25 cellular contexts compared by ENCODE assay signal in the genomic region with DNA sequence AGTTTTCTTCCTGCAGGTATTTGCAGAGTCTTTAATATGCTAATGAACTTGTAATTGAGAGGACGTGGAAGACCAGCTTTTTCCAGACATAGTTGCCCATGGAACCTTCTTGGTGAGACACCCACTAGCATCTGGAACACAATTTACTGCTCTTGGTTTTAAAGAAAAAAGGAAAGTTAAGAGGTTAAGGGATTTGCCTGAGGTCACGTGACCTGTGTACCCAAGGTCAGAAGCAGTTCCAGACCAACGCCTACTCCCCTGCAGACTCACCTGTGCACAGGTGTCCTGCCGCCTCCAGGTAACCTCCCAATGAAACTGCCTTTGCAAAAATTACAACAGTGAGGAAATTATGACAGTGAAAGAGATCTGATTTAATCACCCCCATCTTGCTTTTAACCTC.
"Had no signal": no experiment of that assay in that cellular context is flagged by ENCODE, and none has a peak within 500 bp of the region (broad histone marks: within the 10 kb centered on the region; RNA-seq: fewer than 3 reads in every experiment).

No MANE protein-coding gene starts in this region.

- H3K4me3 ChIP-seq: colonic mucosa, heart left ventricle, ovary, smooth muscle cell, suprapubic skin, thyroid gland, upper lobe of left lung, uterus had no signal

- H3K36me3 Mint-ChIP-seq: memory B cell; natural killer cell; stimulated activated effector memory CD8-positive, alpha-beta T cell treated with anti-CD3 and anti-CD28 coated beads, Interleukin-12 subunit alpha, Interleukin-12 subunit beta, amount 100 ng/mL, for 72 hours had no signal

- H3K27ac ChIP-seq: colonic mucosa, heart left ventricle, ovary, suprapubic skin, thyroid gland, upper lobe of left lung, uterus had no signal

- H3K27ac Mint-ChIP-seq: memory B cell; mesothelial cell of epicardium; natural killer cell; stimulated activated effector memory CD8-positive, alpha-beta T cell treated with anti-CD3 and anti-CD28 coated beads, Interleukin-12 subunit alpha, Interleukin-12 subunit beta, amount 100 ng/mL, for 72 hours had no signal

- H3K4me1 ChIP-seq: colonic mucosa, upper lobe of left lung, uterus had no signal

- H3K27me3 ChIP-seq: colonic mucosa, heart left ventricle, ovary, suprapubic skin, thyroid gland, upper lobe of left lung, uterus had no signal

- H3K4me2 ChIP-seq: smooth muscle cell had no signal

- FAIRE-seq: endometrium, frontal cortex, islet of Langerhans had no signal

- H3K36me3 ChIP-seq: colonic mucosa, heart left ventricle, ovary, suprapubic skin, thyroid gland, upper lobe of left lung, uterus had no signal

- H3K4me1 Mint-ChIP-seq: memory B cell, mesothelial cell of epicardium, natural killer cell, neural crest cell had no signal

- H3K4me3 Mint-ChIP-seq: memory B cell; mesothelial cell of epicardium; natural killer cell; neural crest cell; stimulated activated effector memory CD8-positive, alpha-beta T cell treated with anti-CD3 and anti-CD28 coated beads, Interleukin-12 subunit alpha, Interleukin-12 subunit beta, amount 100 ng/mL, for 72 hours had no signal

- ATAC-seq: esophagus mucosa; heart left ventricle; left lobe of liver; natural killer cell; stimulated activated effector memory CD8-positive, alpha-beta T cell treated with anti-CD3 and anti-CD28 coated beads, Interleukin-12 subunit alpha, Interleukin-12 subunit beta, amount 100 ng/mL, for 72 hours; stimulated activated naive CD8-positive, alpha-beta T cell treated with anti-CD3 and anti-CD28 coated beads, Interleukin-15, Interleukin-2, amounts not matched to agents 100 U/mL and 50 U/mL, for 24 hours had no signal

- DNase-seq: colonic mucosa; dermis blood vessel endothelial cell; effector CD4-positive, alpha-beta T cell; heart left ventricle; hippocampal formation; natural killer cell; ovary; right cardiac atrium; stimulated activated CD4-positive, alpha-beta T cell treated with anti-CD3 and anti-CD28 coated beads, Interleukin-4, amount 100 ng/mL, for 1 hour; stimulated activated CD8-positive, alpha-beta memory T cell treated with anti-CD3 and anti-CD28 coated beads, Interleukin-4, amount 100 ng/mL, for 48 hours; stimulated activated naive CD8-positive, alpha-beta T cell treated with anti-CD3 and anti-CD28 coated beads, Interleukin-15, Interleukin-2, amounts not matched to agents 100 U/mL and 50 U/mL, for 24 hours; thyroid gland; upper lobe of left lung; uterus had no signal

- H3K9me3 ChIP-seq: colonic mucosa, heart left ventricle, ovary, suprapubic skin, thyroid gland, upper lobe of left lung, uterus had no signal

- H3K9me3 Mint-ChIP-seq: memory B cell; natural killer cell; stimulated activated effector memory CD8-positive, alpha-beta T cell treated with anti-CD3 and anti-CD28 coated beads, Interleukin-12 subunit alpha, Interleukin-12 subunit beta, amount 100 ng/mL, for 72 hours had no signal
